11 cellular contexts compared by ENCODE assay signal in the genomic region with DNA sequence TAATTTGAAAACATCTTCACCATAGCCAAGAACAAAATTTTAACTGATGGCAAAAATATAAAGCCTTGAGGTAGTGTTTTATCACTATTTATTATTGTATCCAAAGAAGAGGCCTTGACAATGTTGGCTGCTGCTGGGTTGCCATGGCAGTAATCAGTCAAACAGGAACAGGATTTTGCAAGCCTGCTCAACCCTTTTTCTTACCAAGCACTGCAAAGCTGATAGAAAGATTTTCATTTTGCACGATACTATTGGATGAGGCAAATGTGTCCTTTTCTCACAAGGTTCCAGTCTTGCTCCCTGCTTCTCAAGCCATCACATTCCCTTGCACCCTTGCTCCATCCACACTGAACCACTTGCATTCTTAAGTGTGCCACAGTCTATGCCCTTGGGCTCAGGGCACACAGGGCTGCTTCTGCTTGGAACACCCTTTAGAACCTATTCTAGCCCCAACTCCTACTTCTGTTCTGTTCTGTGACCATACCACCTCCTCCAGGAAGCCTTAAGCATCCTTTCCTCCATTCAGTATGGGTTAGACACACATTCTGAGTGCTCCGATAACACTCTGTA.
A peak's percentile ranks its signal among the peaks of the same experiment; 100 is the strongest.
DNase-seq lines count a peak whose midpoint lies in the region; ATAC-seq, FAIRE-seq and TF ChIP-seq lines count a peak whose summit lies in the region.
"Had no signal": no experiment of that assay in that cellular context is flagged by ENCODE, and none has a peak within 500 bp of the region (broad histone marks: within the 10 kb centered on the region; RNA-seq: fewer than 3 reads in every experiment).

No MANE protein-coding gene starts in this region.

- TF ChIP-seq EP300 in A549 (IDR thresholded peaks at IDR 0.05) = no peak

- peak in 1 of 2 experiments; percentile 73 for DNase-seq in A549 (ENCODE audit: low read depth in 1 of 2, low spot score in 1 of 2)
- peak; percentile 52 for DNase-seq in IMR-90
- DNase-seq in body of pancreas = peak; percentile 70 to 85 (median 79)
- DNase-seq in kidney tubule cell (ENCODE audit: low spot score) = peak; percentile 12
- DNase-seq in NK-92 (lab: John Stamatoyannopoulos, UW; ENCODE audit: unreplicated experiment) = no peak
- DNase-seq in RKO (ENCODE audit: low spot score) = no peak
- DNase-seq in activated CD4-positive, alpha-beta T cell treated with anti-CD3 and anti-CD28 coated beads for 48 hours = no peak
- DNase-seq: islet precursor cell had no signal

- dilution Hi-C loops in IMR-90 (cut with HindIII; ENCODE audit: low sequenced_read_pairs, unreplicated experiment) = no loop called here

- CTCF ChIA-PET in A549 (lab: Yijun Ruan, JAX) = interaction anchor here (0.9 to 1.1 kb wide), 2 partner anchors 13 to 63 kb away, joined by 3 read pairs; no protein-coding TSS in a partner anchor
- CTCF ChIA-PET in IMR-90 (lab: Yijun Ruan, JAX) = interaction anchor here (0.8 kb wide), 1 partner anchor 9 kb away, joined by 3 read pairs; no protein-coding TSS in a partner anchor

- peak overlapping the region; percentile 84 for H2BK20ac ChIP-seq in IMR-90 (ENCODE audit: low read depth, low read length)

- peak overlapping the region; percentile 60 to 78 for H3K27ac ChIP-seq in A549
- peak overlapping the region; percentile 65; the same call in 1 of the 2 replicates for H3K27ac ChIP-seq in IMR-90 (ENCODE audit: insufficient read depth, low read length)
- peak overlapping the region; percentile 26 to 79 (median 56) for H3K27ac ChIP-seq in body of pancreas

- intact Hi-C loops in IMR-90 (cut with micrococcal nuclease) = no loop called here
- intact Hi-C loops in body of pancreas (cut with DNase I) = no loop called here

- peak overlapping the region; percentile 88; the same call in 1 of the 2 replicates for H2AK5ac ChIP-seq in IMR-90 (ENCODE audit: low read depth, low read length)

- peak overlapping the region; percentile 28 for H2AFZ ChIP-seq in IMR-90 (replicated peaks; ENCODE audit: low read length, poor library complexity)

- peak overlapping the region; percentile 48 for H2AK9ac ChIP-seq in IMR-90 (replicated peaks; ENCODE audit: low read depth, low read length, poor library complexity)

- POLR2A ChIA-PET in A549 (lab: Yijun Ruan, JAX) (interaction anchor here (0.8 to 1.2 kb wide), 2 partner anchors 65 to 73 kb away, joined by 3 read pairs; no protein-coding TSS in a partner anchor), IMR-90 (lab: Charles Lee; ENCODE audit: unreplicated experiment) (no interaction called here)

- ATAC-seq in A549 (peak; percentile 76 to 81), IMR-90 (ENCODE audit: low read depth) (peak; percentile 51), body of pancreas (peak; percentile 96), HG03432 (IDR thresholded peaks at IDR 0.05; ENCODE audit: unreplicated experiment) (no peak)

- peak overlapping the region; percentile 88 for H3K23ac ChIP-seq in IMR-90 (ENCODE audit: low read depth, low read length)

- H3K14ac ChIP-seq in IMR-90 (replicated peaks; ENCODE audit: low read depth, low read length) = peak overlapping the region; percentile 94

- H4K91ac ChIP-seq in IMR-90 (ENCODE audit: insufficient read depth, low read depth, low read length) = peak overlapping the region; percentile 91

- H3K4me2 ChIP-seq in A549 = peak overlapping the region; percentile 19
- H3K4me2 ChIP-seq in IMR-90 (ENCODE audit: low read depth, low read length) = no peak overlapping the region

- 47% methylated on average over 2 of the region's 2 CpGs for WGBS in A549 (ENCODE audit: missing lambda C conversion rate)
- 67% methylated on average over 1 of the region's 2 CpGs; no CpG with 5 or more reads in 1 of the 2 experiments for WGBS in IMR-90 (ENCODE audit: extremely low coverage in 2 of 2, insufficient read length in 1 of 2), 2 experiments
- WGBS in body of pancreas, 2 donors = 19 to 47% methylated on average over 2 of the region's 2 CpGs

- FAIRE-seq in A549 (lab: Jason Lieb, UNC) = no peak
- FAIRE-seq: colon, TTC549 had no signal

- TF ChIP-seq POLR2A in A549 (IDR thresholded peaks at IDR 0.05; ENCODE audit: low read length) (no peak), IMR-90 (IDR thresholded peaks at IDR 0.05; ENCODE audit: low read depth, low read length) (no peak), body of pancreas (IDR thresholded peaks at IDR 0.05) (no peak)

- peaks cover 16% of the 10 kb centered on the region for H3K4me1 ChIP-seq in A549
- peaks cover 8% of the 10 kb centered on the region for H3K4me1 ChIP-seq in IMR-90 (ENCODE audit: control insufficient read depth, insufficient read depth, low read length)
- H3K4me1 ChIP-seq in body of pancreas = peaks cover 51% of the 10 kb centered on the region

- no TSS peak for BruUV-seq in IMR-90 (replicated peaks; lab: Mats Ljungman, UMichigan)

- no peak overlapping the region for H3K4me3 ChIP-seq in A549
- H3K4me3 ChIP-seq in IMR-90 (ENCODE audit: insufficient read depth, low read depth, low read length) = no peak overlapping the region
- no peak overlapping the region for H3K4me3 ChIP-seq in body of pancreas

- H2BK120ac ChIP-seq in IMR-90 (ENCODE audit: low read depth, low read length) = peak overlapping the region; percentile 94

- peak overlapping the region; percentile 92 for H3K4ac ChIP-seq in IMR-90 (ENCODE audit: low read depth, low read length)

- peak overlapping the region; percentile 92 for H4K5ac ChIP-seq in IMR-90 (ENCODE audit: low read depth, low read length)

- peak overlapping the region; percentile 38 to 49; a peak in 2 of 4 replicates for H4K8ac ChIP-seq in IMR-90 (ENCODE audit: low read depth in 2 of 2, low read length in 2 of 2)

- in situ Hi-C loops in IMR-90 (cut with MboI; ENCODE audit: low sequenced_read_pairs) = no loop called here

- H3K18ac ChIP-seq in IMR-90 (ENCODE audit: low read depth, low read length) = peak overlapping the region; percentile 97

- no peak overlapping the region for H3K9ac ChIP-seq in IMR-90 (ENCODE audit: low read depth, low read length)

- H3K79me1 ChIP-seq in IMR-90 (ENCODE audit: low read depth in 1 of 2, low read length in 2 of 2) = no peaks in the 10 kb centered on the region; a peak in 1 of 4 replicates

- TF ChIP-seq RAD21 in A549 (conservative IDR thresholded peaks at IDR 0.05 in 1 of 2, IDR thresholded peaks at IDR 0.05 in 1 of 2) = no peak
- TF ChIP-seq RAD21 in IMR-90 (IDR thresholded peaks at IDR 0.05; ENCODE audit: low read length) = no peak

- H3K56ac ChIP-seq in IMR-90 (ENCODE audit: extremely low read depth, insufficient read depth, low read length) = peak overlapping the region; percentile 16; the same call in 1 of the 2 replicates

- H2BK5ac ChIP-seq in IMR-90 (ENCODE audit: low read depth, low read length, poor library complexity, severe bottlenecking) = peak overlapping the region; percentile 41

- H4K20me1 ChIP-seq in IMR-90 (ENCODE audit: insufficient read depth, low read length) = no peaks in the 10 kb centered on the region

- H3K9me3 ChIP-seq in A549 = peaks cover 14% of the 10 kb centered on the region; the same call in 2 of the 3 replicates
- no peaks in the 10 kb centered on the region; the same call in 1 of the 2 replicates for H3K9me3 ChIP-seq in IMR-90 (ENCODE audit: control insufficient read depth, insufficient read depth, low read length)
- H3K9me3 ChIP-seq in body of pancreas = no peaks in the 10 kb centered on the region

- no peaks in the 10 kb centered on the region for H3K36me3 ChIP-seq in IMR-90 (ENCODE audit: control insufficient read depth, insufficient read depth, low read length)
- H3K36me3 ChIP-seq in body of pancreas (replicated peaks in 1 of 2; ENCODE audit: insufficient read depth in 1 of 2, low read depth in 2 of 2) = no peaks in the 10 kb centered on the region

- H3K9me1 ChIP-seq in IMR-90 (ENCODE audit: insufficient read depth, low read length) = peaks cover 6% of the 10 kb centered on the region

- H2BK15ac ChIP-seq in IMR-90 (ENCODE audit: low read depth, low read length) = peak overlapping the region; percentile 92; the same call in 2 of the 3 replicates

- no peaks in the 10 kb centered on the region for H3K27me3 ChIP-seq in IMR-90 (ENCODE audit: control insufficient read depth, insufficient read depth, low read length)
- H3K27me3 ChIP-seq in body of pancreas = no peaks in the 10 kb centered on the region

- TF ChIP-seq CTCF in A549 (IDR thresholded peaks at IDR 0.05) (no peak), IMR-90 (conservative IDR thresholded peaks at IDR 0.05; ENCODE audit: low read depth, low read length) (no peak), body of pancreas (IDR thresholded peaks at IDR 0.05) (no peak)

TF ChIP-seq in A549, 52 proteins besides CTCF, POLR2A, EP300 and RAD21 (continues in another document):
- no peak for TF ChIP-seq FOSB (CRISPR knock-in tag; IDR thresholded peaks at IDR 0.05)
- TF ChIP-seq ZFP36 (IDR thresholded peaks at IDR 0.05; ENCODE audit: borderline replicate concordance, partially characterized antibody) = peak; percentile 13
- TF ChIP-seq, protein P1, sequence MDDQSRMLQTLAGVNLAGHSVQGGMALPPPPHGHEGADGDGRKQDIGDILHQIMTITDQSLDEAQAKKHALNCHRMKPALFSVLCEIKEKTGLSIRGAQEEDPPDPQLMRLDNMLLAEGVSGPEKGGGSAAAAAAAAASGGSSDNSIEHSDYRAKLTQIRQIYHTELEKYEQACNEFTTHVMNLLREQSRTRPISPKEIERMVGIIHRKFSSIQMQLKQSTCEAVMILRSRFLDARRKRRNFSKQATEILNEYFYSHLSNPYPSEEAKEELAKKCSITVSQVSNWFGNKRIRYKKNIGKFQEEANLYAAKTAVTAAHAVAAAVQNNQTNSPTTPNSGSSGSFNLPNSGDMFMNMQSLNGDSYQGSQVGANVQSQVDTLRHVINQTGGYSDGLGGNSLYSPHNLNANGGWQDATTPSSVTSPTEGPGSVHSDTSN (IDR thresholded peaks at IDR 0.05) = no peak

TF ChIP-seq in IMR-90, 13 proteins besides CTCF, POLR2A, EP300 and RAD21:
- no peak for TF ChIP-seq CHD1 (IDR thresholded peaks at IDR 0.05; ENCODE audit: low read depth, low read length)
- TF ChIP-seq BHLHE40 (IDR thresholded peaks at IDR 0.05; ENCODE audit: low read depth, low read length) = no peak
- TF ChIP-seq CEBPB (IDR thresholded peaks at IDR 0.05; ENCODE audit: low read depth, low read length) = peak; percentile 74
- TF ChIP-seq NFE2L2 (IDR thresholded peaks at IDR 0.05; ENCODE audit: low read depth, low read length) = no peak
- TF ChIP-seq, protein P2, sequence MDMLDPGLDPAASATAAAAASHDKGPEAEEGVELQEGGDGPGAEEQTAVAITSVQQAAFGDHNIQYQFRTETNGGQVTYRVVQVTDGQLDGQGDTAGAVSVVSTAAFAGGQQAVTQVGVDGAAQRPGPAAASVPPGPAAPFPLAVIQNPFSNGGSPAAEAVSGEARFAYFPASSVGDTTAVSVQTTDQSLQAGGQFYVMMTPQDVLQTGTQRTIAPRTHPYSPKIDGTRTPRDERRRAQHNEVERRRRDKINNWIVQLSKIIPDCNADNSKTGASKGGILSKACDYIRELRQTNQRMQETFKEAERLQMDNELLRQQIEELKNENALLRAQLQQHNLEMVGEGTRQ (IDR thresholded peaks at IDR 0.05; ENCODE audit: low read depth, low read length) = no peak
- TF ChIP-seq FOS (IDR thresholded peaks at IDR 0.05; ENCODE audit: low read depth, low read length) = no peak
- TF ChIP-seq RCOR1 (IDR thresholded peaks at IDR 0.05; ENCODE audit: insufficient replicate concordance, low read length) = no peak

Comparison
In these comparisons a context has a peak if more than half of its experiments do, and no peak if none do; other contexts are left out.
1. DNase-seq: peak in IMR-90 (single experiment), body of pancreas (4 of 4) and kidney tubule cell (single experiment); none in NK-92 (single experiment), RKO (single experiment) and activated CD4-positive, alpha-beta T cell treated with anti-CD3 and anti-CD28 coated beads for 48 hours (single experiment).
2. Peak in every context shown above with its lines, with median percentiles within 50 percentile points of each other: H3K27ac ChIP-seq.